In genomic region chr15:67254238-67255175, GRCh38 we compare ENCODE assay signal across 1 cellular context.
A peak's percentile ranks its signal among the peaks of the same experiment; 100 is the strongest.
TF ChIP-seq lines count a peak whose summit lies in the region.

Gene AAGAB (minus strand): TSS chr15:67254661. CDS start chr15:67254631, 30 bp downstream.
Gene IQCH (plus strand): TSS chr15:67254786. CDS start chr15:67254897, 111 bp downstream.

TF ChIP-seq in HEK293, 187 proteins besides CTCF, POLR2A, EP300 and RAD21 (continued from another document and continues in another):
- TF ChIP-seq PBX3 (CRISPR knock-in tag; IDR thresholded peaks at IDR 0.05): peak; percentile 85
- TF ChIP-seq ZNF391 (tag by site-specific recombination; IDR thresholded peaks at IDR 0.05; ENCODE audit: borderline replicate concordance, low read depth): peak; percentile 88; the same call in 1 of the 2 replicates
- no peak for TF ChIP-seq ZNF549 (tag by site-specific recombination; IDR thresholded peaks at IDR 0.05)
- no peak for TF ChIP-seq ZNF311 (tag by site-specific recombination; IDR thresholded peaks at IDR 0.05; ENCODE audit: borderline replicate concordance)
- TF ChIP-seq ZNF350 (tag by site-specific recombination; IDR thresholded peaks at IDR 0.05): no peak
- peak; percentile 34; the same call in 1 of the 2 replicates for TF ChIP-seq TSHZ1 (tag by site-specific recombination; IDR thresholded peaks at IDR 0.05; ENCODE audit: borderline replicate concordance)
- peak; percentile 85 for TF ChIP-seq ZSCAN5A (tag by site-specific recombination; IDR thresholded peaks at IDR 0.05)
- no peak for TF ChIP-seq REST (tag by site-specific recombination; IDR thresholded peaks at IDR 0.05)
- TF ChIP-seq ZBTB11 (tag by site-specific recombination; conservative IDR thresholded peaks at IDR 0.05; ENCODE audit: low read depth): peak; percentile 94
- TF ChIP-seq ZNF529 (tag by site-specific recombination; IDR thresholded peaks at IDR 0.05; ENCODE audit: insufficient replicate concordance): no peak
- TF ChIP-seq ZBTB8A (tag by site-specific recombination; IDR thresholded peaks at IDR 0.05): peak; percentile 67
- peak; percentile 89 for TF ChIP-seq MYNN (tag by site-specific recombination; IDR thresholded peaks at IDR 0.05; ENCODE audit: borderline replicate concordance)
- peak; percentile 53 for TF ChIP-seq ZNF561 (tag by site-specific recombination; IDR thresholded peaks at IDR 0.05; ENCODE audit: borderline replicate concordance)
- TF ChIP-seq ZNF248 (tag by site-specific recombination; IDR thresholded peaks at IDR 0.05): no peak
- TF ChIP-seq ZNF843 (tag by site-specific recombination; IDR thresholded peaks at IDR 0.05): peak; percentile 82
- TF ChIP-seq ZNF132 (tag by site-specific recombination; IDR thresholded peaks at IDR 0.05; ENCODE audit: borderline replicate concordance): no peak
- peak; percentile 14; the same call in 1 of the 2 replicates for TF ChIP-seq ZNF146 (tag by site-specific recombination; IDR thresholded peaks at IDR 0.05)
- TF ChIP-seq ZXDB (tag by site-specific recombination; IDR thresholded peaks at IDR 0.05): peak; percentile 94
- no peak for TF ChIP-seq SALL2 (tag by site-specific recombination; IDR thresholded peaks at IDR 0.05; ENCODE audit: borderline replicate concordance)
- TF ChIP-seq ZNF624 (tag by site-specific recombination; IDR thresholded peaks at IDR 0.05): 0 out of 2 replicates have a peak, but pooled peaks have one; percentile 26
- no peak for TF ChIP-seq ZFP41 (tag by site-specific recombination; IDR thresholded peaks at IDR 0.05; ENCODE audit: borderline replicate concordance)
- TF ChIP-seq SP7 (tag by site-specific recombination; IDR thresholded peaks at IDR 0.05): peak; percentile 95
- no peak for TF ChIP-seq ZNF138 (tag by site-specific recombination; IDR thresholded peaks at IDR 0.05; ENCODE audit: borderline replicate concordance)
- TF ChIP-seq YY2 (tag by site-specific recombination; IDR thresholded peaks at IDR 0.05): peak; percentile 92
- TF ChIP-seq SETDB1 (IDR thresholded peaks at IDR 0.05; ENCODE audit: insufficient read length, low read length): no peak
- TF ChIP-seq ZNF202 (tag by site-specific recombination; IDR thresholded peaks at IDR 0.05; ENCODE audit: borderline replicate concordance): no peak
- TF ChIP-seq ZSCAN18 (tag by site-specific recombination; IDR thresholded peaks at IDR 0.05): no peak
- TF ChIP-seq ZNF114 (tag by site-specific recombination; IDR thresholded peaks at IDR 0.05): no peak
- peak; percentile 92 for TF ChIP-seq ZEB2 (tag by site-specific recombination; IDR thresholded peaks at IDR 0.05)
- no peak for TF ChIP-seq ZNF571 (tag by site-specific recombination; IDR thresholded peaks at IDR 0.05)
- peak; percentile 100 for TF ChIP-seq KLF16 (tag by site-specific recombination; IDR thresholded peaks at IDR 0.05)
- TF ChIP-seq ZNF560 (tag by site-specific recombination; IDR thresholded peaks at IDR 0.05; ENCODE audit: borderline replicate concordance): peak; percentile 100
- peak; percentile 87 for TF ChIP-seq ZNF692 (tag by site-specific recombination; IDR thresholded peaks at IDR 0.05)
- no peak for TF ChIP-seq ZNF621 (tag by site-specific recombination; IDR thresholded peaks at IDR 0.05)
- peak; percentile 76; the same call in 1 of the 2 replicates for TF ChIP-seq ZNF398 (tag by site-specific recombination; IDR thresholded peaks at IDR 0.05)
- TF ChIP-seq ZNF10 (tag by site-specific recombination; IDR thresholded peaks at IDR 0.05): peak; percentile 70
- peak; percentile 95 for TF ChIP-seq ZNF324 (tag by site-specific recombination; IDR thresholded peaks at IDR 0.05)
- peak; percentile 99 for TF ChIP-seq KLF9 (tag by site-specific recombination; IDR thresholded peaks at IDR 0.05; ENCODE audit: low read depth)
- TF ChIP-seq ZNF292 (tag by site-specific recombination; IDR thresholded peaks at IDR 0.05; ENCODE audit: borderline replicate concordance, low read depth): no peak
- TF ChIP-seq SP2 (tag by site-specific recombination; IDR thresholded peaks at IDR 0.05): peak; percentile 81
- no peak for TF ChIP-seq ZNF416 (tag by site-specific recombination; IDR thresholded peaks at IDR 0.05)
- peak; percentile 61 for TF ChIP-seq ZFHX2 (tag by site-specific recombination; conservative IDR thresholded peaks at IDR 0.05)
- TF ChIP-seq ZNF747 (tag by site-specific recombination; IDR thresholded peaks at IDR 0.05): no peak
- TF ChIP-seq ZNF16 (tag by site-specific recombination; IDR thresholded peaks at IDR 0.05; ENCODE audit: low read depth): no peak; the same call in 1 of the 2 replicates
- TF ChIP-seq ZNF626 (tag by site-specific recombination; IDR thresholded peaks at IDR 0.05): no peak
